In genomic region chr9:2181794-2182193, GRCh38 we compare ENCODE assay signal across 8 cellular contexts.
DNase-seq lines count a peak whose midpoint lies in the region; ATAC-seq and TF ChIP-seq lines count a peak whose summit lies in the region.

No MANE protein-coding gene starts in this region.

- in situ Hi-C loops in GM23248 (cut with MboI): no loop called here

- H3K4me1 Mint-ChIP-seq in activated CD4-positive, alpha-beta T cell treated with anti-CD3 and anti-CD28 coated beads, Interleukin-2, amount 10 ng/mL, durations not matched to agents 24 days and 14 days: no peaks in the 10 kb centered on the region

- H3K79me2 ChIP-seq in GM23248 (ENCODE audit: insufficient read depth): no peaks in the 10 kb centered on the region

- H3K4me3 Mint-ChIP-seq in activated CD4-positive, alpha-beta T cell treated with anti-CD3 and anti-CD28 coated beads, Interleukin-2, amount 10 ng/mL, durations not matched to agents 24 days and 14 days: no peak overlapping the region

- H3K27me3 Mint-ChIP-seq in activated CD4-positive, alpha-beta T cell treated with anti-CD3 and anti-CD28 coated beads, Interleukin-2, amount 10 ng/mL, durations not matched to agents 24 days and 14 days: no peaks in the 10 kb centered on the region

- no peak overlapping the region for H3K9ac ChIP-seq in GM23248

- peaks cover 5% of the 10 kb centered on the region; the same call in 1 of the 2 replicates for H3K36me3 ChIP-seq in GM23248 (ENCODE audit: low read depth)
- peaks cover 0 to 29% of the 10 kb centered on the region in 2 donors for H3K36me3 ChIP-seq in vagina

- no peaks in the 10 kb centered on the region for H4K20me1 ChIP-seq in GM23248 (ENCODE audit: insufficient read depth)

- no peak for ATAC-seq in HG03097 (IDR thresholded peaks at IDR 0.05; ENCODE audit: low FRiP score, unreplicated experiment)

- H3K9me2 ChIP-seq in GM23248 (ENCODE audit: insufficient read depth): no peaks in the 10 kb centered on the region

- WGBS in GM23248 (ENCODE audit: low coverage in 1 of 2, low lambda C conversion rate in 2 of 2, missing lambda C conversion rate in 2 of 2), 2 experiments: 86 to 87% methylated on average over 7 of the region's 7 CpGs

- no peak for TF ChIP-seq POLR2A in vagina (IDR thresholded peaks at IDR 0.05)

- no peak overlapping the region for H3K27ac Mint-ChIP-seq in activated CD4-positive, alpha-beta T cell treated with anti-CD3 and anti-CD28 coated beads, Interleukin-2, amount 10 ng/mL, durations not matched to agents 24 days and 14 days

- TF ChIP-seq CTCF in AG10803 (conservative IDR thresholded peaks at IDR 0.05; ENCODE audit: low read length) (peak; percentile 52), vagina (IDR thresholded peaks at IDR 0.05) (peak in 1 of 3 experiments; percentile 14)

- H3K9me3 Mint-ChIP-seq in activated CD4-positive, alpha-beta T cell treated with anti-CD3 and anti-CD28 coated beads, Interleukin-2, amount 10 ng/mL, durations not matched to agents 24 days and 14 days: no peaks in the 10 kb centered on the region

- no peaks in the 10 kb centered on the region for H3K4me1 ChIP-seq in GM23248 (ENCODE audit: insufficient read depth)
- H3K4me1 ChIP-seq in vagina: no peaks in the 10 kb centered on the region

- intact Hi-C loops in activated CD4-positive, alpha-beta T cell treated with anti-CD3 and anti-CD28 coated beads, Interleukin-2, amount 10 ng/mL, durations not matched to agents 24 days and 14 days (cut with micrococcal nuclease): no loop called here
- intact Hi-C loops in vagina (cut with DNase I): no loop called here

- no peak overlapping the region for H3K27ac ChIP-seq in GM23248
- no peak overlapping the region for H3K27ac ChIP-seq in vagina

- H3K9me3 ChIP-seq in GM23248 (ENCODE audit: low read depth): no peaks in the 10 kb centered on the region
- no peaks in the 10 kb centered on the region for H3K9me3 ChIP-seq in vagina

- no peaks in the 10 kb centered on the region for H3F3A ChIP-seq in GM23248 (ENCODE audit: insufficient read depth)

- H3K27me3 ChIP-seq in GM23248 (replicated peaks; ENCODE audit: insufficient read depth) (no peaks in the 10 kb centered on the region), vagina (no peaks in the 10 kb centered on the region)

- DNase-seq in AG10803 (ENCODE audit: low read depth) (peak; percentile 20), GM23248 (peak; percentile 50), iPS-NIHi7 (ENCODE audit: extremely low spot score) (peak; percentile 77), NOMO-1 (lab: John Stamatoyannopoulos, UW; ENCODE audit: unreplicated experiment in 2 of 2) (no peak), vagina (ENCODE audit: extremely low spot score in 2 of 2) (no peak), GOT3 (lab: John Stamatoyannopoulos, UW) (no peak)
- DNase-seq in activated CD4-positive, alpha-beta T cell treated with anti-CD3 and anti-CD28 coated beads, Interleukin-2, amount 10 ng/mL, durations not matched to agents 24 days and 14 days: peak; percentile 62

- peaks cover 28% of the 10 kb centered on the region for H3K36me3 Mint-ChIP-seq in activated CD4-positive, alpha-beta T cell treated with anti-CD3 and anti-CD28 coated beads, Interleukin-2, amount 10 ng/mL, durations not matched to agents 24 days and 14 days (ENCODE audit: low read depth)

- no peak overlapping the region for H3K4me2 ChIP-seq in GM23248 (ENCODE audit: unreplicated experiment)

- H3K4me3 ChIP-seq in AG10803 (ENCODE audit: low read length) (no peak overlapping the region), GM23248 (no peak overlapping the region), vagina (no peak overlapping the region)

- H2AFZ ChIP-seq in GM23248: no peak overlapping the region

Comparison
In these comparisons a context has a peak if more than half of its experiments do, and no peak if none do; other contexts are left out.
1. DNase-seq: peak in AG10803 (single experiment), GM23248 (single experiment), activated CD4-positive, alpha-beta T cell treated with anti-CD3 and anti-CD28 coated beads, Interleukin-2, amount 10 ng/mL, durations not matched to agents 24 days and 14 days (single experiment) and iPS-NIHi7 (single experiment); none in NOMO-1 (0 of 2), vagina (0 of 2) and GOT3 (single experiment).